In genomic region chr15:90327313-90327712, GRCh38 we compare ENCODE assay signal across 19 cellular contexts.
"Had no signal": no experiment of that assay in that cellular context is flagged by ENCODE, and none has a peak within 500 bp of the region (broad histone marks: within the 10 kb centered on the region; RNA-seq: fewer than 3 reads in every experiment).

No MANE protein-coding gene starts in this region.

- H3K27me3 ChIP-seq: esophagus squamous epithelium, suprapubic skin had no signal

- H3K4me1 ChIP-seq: suprapubic skin had no signal

- H3K27ac Mint-ChIP-seq: activated naive CD4-positive, alpha-beta T cell treated with anti-CD3 and anti-CD28 coated beads, Interleukin-2, amount 50 U/mL, for 24 hours; activated T-cell treated with anti-CD3 and anti-CD28 coated beads, Interleukin-2, amount 50 U/mL, for 24 hours; nephron had no signal

- H3K9me3 ChIP-seq: esophagus squamous epithelium, suprapubic skin had no signal

- H3K36me3 ChIP-seq: esophagus squamous epithelium, suprapubic skin had no signal

- H3K4me3 ChIP-seq: esophagus squamous epithelium, suprapubic skin had no signal

- H3K36me3 Mint-ChIP-seq: activated naive CD4-positive, alpha-beta T cell treated with anti-CD3 and anti-CD28 coated beads, Interleukin-2, amount 50 U/mL, for 24 hours had no signal

- H3K27ac ChIP-seq: esophagus squamous epithelium, suprapubic skin had no signal

- H3K4me1 Mint-ChIP-seq: activated naive CD4-positive, alpha-beta T cell treated with anti-CD3 and anti-CD28 coated beads, Interleukin-2, amount 50 U/mL, for 24 hours had no signal

- ATAC-seq: activated CD4-positive, CD25-positive, alpha-beta regulatory T cell treated with anti-CD3 and anti-CD28 coated beads, Interleukin-2, amount 50 U/mL, for 24 hours; left ventricle myocardium superior; stimulated activated naive CD8-positive, alpha-beta T cell treated with anti-CD3 and anti-CD28 coated beads, Interleukin-15, Interleukin-2, amounts not matched to agents 100 U/mL and 50 U/mL, for 24 hours had no signal

- H3K9me3 Mint-ChIP-seq: activated naive CD4-positive, alpha-beta T cell treated with anti-CD3 and anti-CD28 coated beads, Interleukin-2, amount 50 U/mL, for 24 hours; activated T-cell treated with anti-CD3 and anti-CD28 coated beads, Interleukin-2, amount 50 U/mL, for 24 hours; nephron had no signal

- DNase-seq: activated CD4-positive, alpha-beta T cell treated with anti-CD3 and anti-CD28 coated beads, Interleukin-2, amount 50 U/mL, for 1 hour; activated effector memory CD4-positive, alpha-beta T cell treated with Interleukin-2 at 50 U/mL for 16 hours; activated T-cell treated with anti-CD3 and anti-CD28 coated beads, Interleukin-2, amount 50 U/mL, for 24 hours; amniotic stem cell; effector CD4-positive, alpha-beta T cell; esophagus squamous epithelium; foreskin melanocyte; kidney glomerular epithelial cell; left ventricle myocardium superior; mesenchymal stem cell; nucleus accumbens; small intestine; stimulated activated CD4-positive, alpha-beta T cell treated with anti-CD3 and anti-CD28 coated beads, Interleukin-4, amount 100 ng/mL, for 24 hours; stimulated activated naive CD8-positive, alpha-beta T cell treated with anti-CD3 and anti-CD28 coated beads, Interleukin-15, Interleukin-2, amounts not matched to agents 100 U/mL and 50 U/mL, for 24 hours; trophoblast cell had no signal

- H3K4me3 Mint-ChIP-seq: activated naive CD4-positive, alpha-beta T cell treated with anti-CD3 and anti-CD28 coated beads, Interleukin-2, amount 50 U/mL, for 24 hours; activated T-cell treated with anti-CD3 and anti-CD28 coated beads, Interleukin-2, amount 50 U/mL, for 24 hours; nephron had no signal

- H3K27me3 Mint-ChIP-seq: activated naive CD4-positive, alpha-beta T cell treated with anti-CD3 and anti-CD28 coated beads, Interleukin-2, amount 50 U/mL, for 24 hours; activated T-cell treated with anti-CD3 and anti-CD28 coated beads, Interleukin-2, amount 50 U/mL, for 24 hours had no signal
